Comparison of ENCODE assay signal across 20 cellular contexts in the genomic region with DNA sequence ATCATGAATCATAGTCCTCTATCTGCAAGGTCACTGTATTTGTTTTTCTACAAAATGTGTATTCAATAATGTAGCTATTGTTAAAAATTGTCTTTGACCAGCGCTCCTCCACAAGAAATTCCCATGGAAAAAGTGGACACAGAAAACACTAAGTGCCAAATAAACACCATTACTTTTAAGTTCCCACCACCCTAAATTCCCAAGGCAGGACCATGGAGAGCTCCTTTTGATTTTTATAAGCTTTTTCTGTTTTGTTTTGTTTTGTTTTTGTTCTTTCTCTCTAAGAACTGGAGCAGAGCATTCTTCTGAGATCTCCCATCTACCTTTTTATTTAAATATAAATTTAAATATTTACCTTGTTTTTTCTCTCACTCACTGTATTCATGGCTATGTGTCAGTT. TPM values are rescaled to one million over a fixed set of nuclear protein-coding genes. Genes with fewer than 3 reads are reported as not detected.
"Had no signal": no experiment of that assay in that cellular context is flagged by ENCODE, and none has a peak within 500 bp of the region (broad histone marks: within the 10 kb centered on the region; RNA-seq: fewer than 3 reads in every experiment).

No MANE protein-coding gene starts in this region.

- H3K4me3 ChIP-seq: esophagus squamous epithelium, ovary, thoracic aorta, upper lobe of right lung had no signal

- ATAC-seq: foreskin keratinocyte; stimulated activated effector memory CD8-positive, alpha-beta T cell treated with anti-CD3 and anti-CD28 coated beads, Interleukin-12 subunit alpha, Interleukin-12 subunit beta, amount 100 ng/mL, for 72 hours; upper lobe of right lung; WTC11 had no signal

- H3K9me3 ChIP-seq: esophagus squamous epithelium, ovary, thoracic aorta, upper lobe of right lung had no signal

- H3K4me1 Mint-ChIP-seq: neural crest cell; stimulated activated effector memory CD8-positive, alpha-beta T cell treated with anti-CD3 and anti-CD28 coated beads, Interleukin-12 subunit alpha, Interleukin-12 subunit beta, amount 100 ng/mL, for 72 hours had no signal

- H3K36me3 ChIP-seq: brain microvascular endothelial cell, esophagus squamous epithelium, ovary, thoracic aorta, upper lobe of right lung had no signal

- H3K4me3 Mint-ChIP-seq: activated naive CD8-positive, alpha-beta T cell; neural crest cell; stimulated activated effector memory CD8-positive, alpha-beta T cell treated with anti-CD3 and anti-CD28 coated beads, Interleukin-12 subunit alpha, Interleukin-12 subunit beta, amount 100 ng/mL, for 72 hours; WTC11 had no signal

- H3K9me3 Mint-ChIP-seq: neural crest cell; stimulated activated effector memory CD8-positive, alpha-beta T cell treated with anti-CD3 and anti-CD28 coated beads, Interleukin-12 subunit alpha, Interleukin-12 subunit beta, amount 100 ng/mL, for 72 hours; WTC11 had no signal

- H3K27me3 ChIP-seq: brain microvascular endothelial cell, esophagus squamous epithelium, foreskin keratinocyte, ovary, upper lobe of right lung had no signal

- H3K4me1 ChIP-seq: foreskin keratinocyte, upper lobe of right lung had no signal

- H3K27me3 Mint-ChIP-seq: activated naive CD8-positive, alpha-beta T cell had no signal

- H3K27ac Mint-ChIP-seq: activated naive CD8-positive, alpha-beta T cell; stimulated activated effector memory CD8-positive, alpha-beta T cell treated with anti-CD3 and anti-CD28 coated beads, Interleukin-12 subunit alpha, Interleukin-12 subunit beta, amount 100 ng/mL, for 72 hours; WTC11 had no signal

- DNase-seq: activated CD4-positive, alpha-beta T cell treated with anti-CD3 and anti-CD28 coated beads for 48 hours; activated CD8-positive, alpha-beta memory T cell treated with anti-CD3 and anti-CD28 coated beads, Interleukin-2, amount 50 U/mL, for 48 hours; activated gamma-delta T cell treated with Interleukin-2 at 50 U/mL for 16 hours; amygdala; brain microvascular endothelial cell; cortex of kidney; effector CD4-positive, alpha-beta T cell; esophagus squamous epithelium; foreskin keratinocyte; glutamatergic neuron; hypothalamus; ovary; T-helper 2 cell; upper lobe of right lung had no signal

- H3K36me3 Mint-ChIP-seq: activated naive CD8-positive, alpha-beta T cell; stimulated activated effector memory CD8-positive, alpha-beta T cell treated with anti-CD3 and anti-CD28 coated beads, Interleukin-12 subunit alpha, Interleukin-12 subunit beta, amount 100 ng/mL, for 72 hours; WTC11 had no signal

- H3K27ac ChIP-seq: brain microvascular endothelial cell, esophagus squamous epithelium, foreskin keratinocyte, ovary, thoracic aorta, upper lobe of right lung had no signal

RNA-seq across cellular contexts. Expression of a gene that starts 44.5 kb away (rescaled TPM):
- total RNA-seq: endothelial cell of umbilical vein had no signal
- polyA plus RNA-seq: endothelial cell of umbilical vein had no signal
